19 cellular contexts compared by ENCODE assay signal in genomic region chr3:3180421-3180820, GRCh38. TPM values are rescaled to one million over a fixed set of nuclear protein-coding genes. Genes with fewer than 3 reads are reported as not detected.
DNase-seq lines count a peak whose midpoint lies in the region; ATAC-seq, FAIRE-seq and TF ChIP-seq lines count a peak whose summit lies in the region.
"Had no signal": no experiment of that assay in that cellular context is flagged by ENCODE, and none has a peak within 500 bp of the region (broad histone marks: within the 10 kb centered on the region; RNA-seq: fewer than 3 reads in every experiment).

No MANE protein-coding gene starts in this region.

- CTCF ChIA-PET in CD4-positive, alpha-beta T cell (lab: Charles Lee): no interaction called here
- CTCF ChIA-PET in K562 (lab: Yijun Ruan, JAX; ENCODE audit: low intra/inter-chr PET ratio): no interaction called here

- BruUV-seq in K562 (replicated peaks; lab: Mats Ljungman, UMichigan): no TSS peak

- H3K9ac ChIP-seq in KMS-11: no peak overlapping the region
- no peak overlapping the region for H3K9ac ChIP-seq in K562 (ENCODE audit: insufficient read depth in 1 of 2, low read depth in 2 of 2, low read length in 2 of 2)

- H3K4me1 ChIP-seq in KMS-11 (ENCODE audit: low read depth, poor library complexity, severe bottlenecking) (peaks cover 9% of the 10 kb centered on the region), K562 (replicated peaks in 1 of 2; ENCODE audit: control insufficient read depth in 2 of 2, insufficient read depth in 2 of 2, low read length in 2 of 2) (peaks cover 4 to 18% of the 10 kb centered on the region in 2 experiments; a peak in 3 of 5 replicates), osteoblast (ENCODE audit: insufficient read depth, low read length) (peaks cover 23% of the 10 kb centered on the region)

- intact Hi-C loops in CD4-positive, alpha-beta T cell (cut with DNase I, micrococcal nuclease): no loop called here
- intact Hi-C loops in K562 (cut with micrococcal nuclease): no loop called here

- no peak for ATAC-seq in CD4-positive, alpha-beta T cell (ENCODE audit: poor library complexity)
- ATAC-seq in K562: no peak
- no peak for ATAC-seq in GM19463 (IDR thresholded peaks at IDR 0.05; ENCODE audit: unreplicated experiment)

- POLR2A ChIA-PET in CD4-positive, alpha-beta T cell (lab: Charles Lee): interaction anchor here (2.2 kb wide), 1 partner anchor 9 kb away, joined by 9 read pairs; no protein-coding TSS in a partner anchor
- POLR2A ChIA-PET in K562 (lab: Yijun Ruan, JAX): no interaction called here

- H4K20me1 ChIP-seq in KMS-11 (ENCODE audit: insufficient read depth) (no peaks in the 10 kb centered on the region), K562 (replicated peaks; ENCODE audit: control insufficient read depth, insufficient read depth, low read length) (no peaks in the 10 kb centered on the region; the same call in 1 of the 2 replicates), osteoblast (ENCODE audit: insufficient read depth, low read length) (peaks cover 16% of the 10 kb centered on the region)

- H3K4me3 ChIP-seq in KMS-11 (IDR thresholded peaks at IDR 0.05; ENCODE audit: insufficient read depth, low read depth, low read length) (no peak overlapping the region), K562 (no peak overlapping the region), osteoblast (ENCODE audit: insufficient read depth, low read length) (no peak overlapping the region)

- peaks cover 36% of the 10 kb centered on the region for H3K4me1 Mint-ChIP-seq in CD4-positive, alpha-beta T cell (ENCODE audit: low read depth)

- no peak overlapping the region for H3K27ac ChIP-seq in CD4-positive, alpha-beta T cell (ENCODE audit: low read depth, low read length)
- H3K27ac ChIP-seq in KMS-11 (no peak overlapping the region), K562 (ENCODE audit: extremely low read depth, low read depth, low read length) (no peak overlapping the region), osteoblast (ENCODE audit: low read depth, low read length) (no peak overlapping the region)
- H3K27ac ChIP-seq: ovary had no signal

- no peak for FAIRE-seq in K562 (lab: Jason Lieb, UNC)
- FAIRE-seq: bronchial epithelial cell, D721Med, G401.6 had no signal

- no peaks in the 10 kb centered on the region for H3K9me1 ChIP-seq in K562 (ENCODE audit: control insufficient read depth, insufficient read depth, low read length)

- no peak for DNase-seq in CD4-positive, alpha-beta T cell
- DNase-seq in K562 (ENCODE audit: extremely low read depth in 1 of 4, low spot score in 3 of 4) (no peak), osteoblast (ENCODE audit: insufficient read length, low spot score, missing footprints) (peak; percentile 69), inferior parietal cortex (ENCODE audit: extremely low spot score) (no peak), dermis blood vessel endothelial cell (no peak)
- DNase-seq: activated CD8-positive, alpha-beta T cell treated with anti-CD3 and anti-CD28 coated beads for 36 hours; activated naive CD8-positive, alpha-beta T cell treated with anti-CD3 and anti-CD28 coated beads, Interleukin-2, amount 50 U/mL, for 24 hours; activated T-cell treated with anti-CD3 and anti-CD28 coated beads, Interleukin-2, amount 50 U/mL, for 4 hours; NCI-H345; NK-92 treated with Interleukin-12 subunit alpha and Interleukin-12 subunit beta, amount 100 ng/mL, for 24 hours; ovary; sigmoid colon; stimulated activated CD4-positive, alpha-beta T cell treated with anti-CD3 and anti-CD28 coated beads, Interleukin-4, amount 100 ng/mL, for 1 hour had no signal

- peak overlapping the region; percentile 65 for H3K4me3 Mint-ChIP-seq in CD4-positive, alpha-beta T cell

- H3K4me2 ChIP-seq in KMS-11 (no peak overlapping the region), K562 (ENCODE audit: insufficient read depth, low read length) (no peak overlapping the region; the same call in 1 of the 2 replicates), osteoblast (ENCODE audit: insufficient read depth, low read length) (peak overlapping the region; percentile 93)

- TF ChIP-seq CTCF in CD4-positive, alpha-beta T cell (IDR thresholded peaks at IDR 0.05): no peak
- TF ChIP-seq CTCF in KMS-11 (conservative IDR thresholded peaks at IDR 0.05; ENCODE audit: low read depth, low read length): no peak
- no peak for TF ChIP-seq CTCF in K562 (IDR thresholded peaks at IDR 0.05 in 2 of 3, conservative IDR thresholded peaks at IDR 0.05 in 1 of 3; ENCODE audit: insufficient read depth in 2 of 3, low read depth in 1 of 3, low read length in 3 of 3)
- no peak for TF ChIP-seq CTCF in osteoblast (IDR thresholded peaks at IDR 0.05; ENCODE audit: extremely low read depth, low read depth, low read length)

- no peaks in the 10 kb centered on the region for H3K9me3 ChIP-seq in CD4-positive, alpha-beta T cell (ENCODE audit: control insufficient read depth, low read length)
- H3K9me3 ChIP-seq in K562 (replicated peaks; ENCODE audit: control insufficient read depth, insufficient read depth, low read depth, low read length): no peaks in the 10 kb centered on the region
- no peaks in the 10 kb centered on the region for H3K9me3 ChIP-seq in osteoblast (ENCODE audit: low read depth, low read length)
- H3K9me3 ChIP-seq: ovary, sigmoid colon had no signal

- H3K27ac Mint-ChIP-seq in CD4-positive, alpha-beta T cell: peak overlapping the region; percentile 92
- H3K27ac Mint-ChIP-seq: activated naive CD8-positive, alpha-beta T cell treated with anti-CD3 and anti-CD28 coated beads, Interleukin-2, amount 50 U/mL, for 24 hours had no signal

- H3K27me3 Mint-ChIP-seq in CD4-positive, alpha-beta T cell: no peaks in the 10 kb centered on the region
- H3K27me3 Mint-ChIP-seq: activated CD8-positive, alpha-beta T cell treated with anti-CD3 and anti-CD28 coated beads for 36 hours; activated naive CD8-positive, alpha-beta T cell treated with anti-CD3 and anti-CD28 coated beads, Interleukin-2, amount 50 U/mL, for 24 hours had no signal

- WGBS in K562 (ENCODE audit: insufficient coverage, low coverage, missing lambda C conversion rate): 51% methylated on average over 7 of the region's 7 CpGs

- no peak for TF ChIP-seq EP300 in K562 (IDR thresholded peaks at IDR 0.05; ENCODE audit: low read length)

- TF ChIP-seq POLR2A in K562 (conservative IDR thresholded peaks at IDR 0.05): no peak

- H3K79me2 ChIP-seq in KMS-11 (ENCODE audit: insufficient read depth, low read depth): peaks cover 22% of the 10 kb centered on the region; the same call in 1 of the 2 replicates
- H3K79me2 ChIP-seq in K562 (ENCODE audit: control insufficient read depth, insufficient read depth, low read length): peaks cover 40% of the 10 kb centered on the region
- H3K79me2 ChIP-seq in osteoblast (ENCODE audit: insufficient read depth, low read length): peaks cover 41% of the 10 kb centered on the region

- in situ Hi-C loops in K562 (cut with MboI): no loop called here

- H3K36me3 Mint-ChIP-seq in CD4-positive, alpha-beta T cell (ENCODE audit: low read depth): peaks cover 36% of the 10 kb centered on the region

- H2AFZ ChIP-seq in KMS-11 (ENCODE audit: low read depth): peak overlapping the region; percentile 75; the same call in 1 of the 2 replicates
- peak overlapping the region; percentile 99 for H2AFZ ChIP-seq in K562 (ENCODE audit: low read depth, low read length)
- peak overlapping the region; percentile 97 for H2AFZ ChIP-seq in osteoblast (ENCODE audit: low read length)

- H3K36me3 ChIP-seq in KMS-11 (ENCODE audit: insufficient read depth) (no peaks in the 10 kb centered on the region), K562 (ENCODE audit: control insufficient read depth, insufficient read depth, low read length) (peaks cover 6% of the 10 kb centered on the region; the same call in 1 of the 3 replicates), osteoblast (ENCODE audit: insufficient read depth, low read length) (no peaks in the 10 kb centered on the region)
- H3K36me3 ChIP-seq: ovary, sigmoid colon had no signal

- no peak for TF ChIP-seq RAD21 in K562 (CRISPR knock-in tag; conservative IDR thresholded peaks at IDR 0.05 in 1 of 2, IDR thresholded peaks at IDR 0.05 in 1 of 2)

- H3K9me3 Mint-ChIP-seq in CD4-positive, alpha-beta T cell: no peaks in the 10 kb centered on the region
- H3K9me3 Mint-ChIP-seq: activated CD8-positive, alpha-beta T cell treated with anti-CD3 and anti-CD28 coated beads for 36 hours; activated naive CD8-positive, alpha-beta T cell treated with anti-CD3 and anti-CD28 coated beads, Interleukin-2, amount 50 U/mL, for 24 hours; activated T-cell treated with anti-CD3 and anti-CD28 coated beads, Interleukin-2, amount 50 U/mL, for 4 hours; dendritic cell treated with granulocyte-macrophage colony-stimulating factor and Interleukin-4, amounts not matched to agents 40 ng/mL and 50 ng/mL, for 4 days had no signal

- H3K27me3 ChIP-seq in CD4-positive, alpha-beta T cell (ENCODE audit: control insufficient read depth, insufficient read depth, low read length): no peaks in the 10 kb centered on the region
- H3K27me3 ChIP-seq in KMS-11 (ENCODE audit: insufficient read depth, low read depth): no peaks in the 10 kb centered on the region
- H3K27me3 ChIP-seq in K562 (ENCODE audit: control insufficient read depth in 2 of 2, insufficient read depth in 2 of 2, low read length in 2 of 2): no peaks in the 10 kb centered on the region; a peak in 1 of 5 replicates
- H3K27me3 ChIP-seq in osteoblast (ENCODE audit: insufficient read depth, low read length): no peaks in the 10 kb centered on the region
- H3K27me3 ChIP-seq: ovary, sigmoid colon had no signal

RNA-seq across cellular contexts. Expression of gene CRBN, which starts 0.9 kb away (rescaled TPM):
- total RNA-seq in CD4-positive, alpha-beta T cell: 100 to 1,000 TPM; 144 to 148 TPM
- 48.7 and 125 TPM in 2 replicates for total RNA-seq in K562 (2011; cell fraction: chromatin; rRNA removed; ENCODE audit: low replicate concordance)
- 26.8 and 34.5 TPM in 2 replicates for total RNA-seq in K562 (2011; cell fraction: nucleolus; rRNA removed)
- 43.4 and 64.5 TPM in 2 replicates for total RNA-seq in K562 (2011; cell fraction: nucleoplasm; rRNA removed)
- 32.0 and 40.8 TPM in 2 replicates for total RNA-seq in K562 (2014; rRNA removed)
- 73.4 and 88.6 TPM in 2 replicates for total RNA-seq in K562 (2014; rRNA removed; fragmentation: Illumina TruSeq; extraction: Trizol)
- 46.5 and 57.4 TPM in 2 replicates for total RNA-seq in K562 (2015; rRNA removed; fragmentation: Illumina TruSeq; extraction: Trizol)
- total RNA-seq in K562 (2021): 44.5 and 47.9 TPM in 2 replicates
- polyA plus RNA-seq in K562 (2011; rRNA removed): 67.7 and 84.0 TPM in 2 replicates
- polyA plus RNA-seq in K562 (2011; cell fraction: cytosol; rRNA removed): 18.6 and 37.9 TPM in 2 replicates
- 36.1 and 58.0 TPM in 2 replicates for polyA plus RNA-seq in K562 (2011; cell fraction: nucleus; rRNA removed)
- polyA plus RNA-seq in K562 (2012): 39.7 and 46.8 TPM in 2 replicates
- 44.2 and 48.3 TPM in 2 replicates for polyA plus RNA-seq in K562 (2014; fragmentation: Illumina TruSeq; extraction: Trizol)
- 100 to 1,000 TPM; 271 to 331 TPM for polyA plus RNA-seq in K562 (2014; fragmentation: Nextera tagmentation; extraction: Ambion mirVana)
- polyA plus RNA-seq in K562 (2014; rRNA removed): 47.1 and 54.1 TPM in 2 replicates
- polyA minus RNA-seq in K562 (2011; rRNA and poly(A)+ RNA removed): 92.3 and 99.7 TPM in 2 replicates
- polyA minus RNA-seq in K562 (2011; cell fraction: cytosol; rRNA and poly(A)+ RNA removed): 27.1 and 49.5 TPM in 2 replicates
- polyA minus RNA-seq in K562 (2011; cell fraction: nucleus; rRNA and poly(A)+ RNA removed): 64.0 and 118 TPM in 2 replicates
- 62.5 and 76.0 TPM in 2 replicates for total RNA-seq in osteoblast
- 127 and 245 TPM in 2 replicates for total RNA-seq in dermis blood vessel endothelial cell

RNA-seq across cellular contexts. Expression of gene TRNT1, which starts 53.7 kb away (rescaled TPM):
- total RNA-seq in CD4-positive, alpha-beta T cell: 10 to 100 TPM; 25.8 to 30.7 TPM
- total RNA-seq in K562 (2011; cell fraction: chromatin; rRNA removed; ENCODE audit: low replicate concordance): 87.5 and 204 TPM in 2 replicates
- 66.0 and 72.5 TPM in 2 replicates for total RNA-seq in K562 (2011; cell fraction: nucleolus; rRNA removed)
- total RNA-seq in K562 (2011; cell fraction: nucleoplasm; rRNA removed): 99.0 and 133 TPM in 2 replicates
- 51.9 and 56.7 TPM in 2 replicates for total RNA-seq in K562 (2014; rRNA removed)
- 47.2 and 52.8 TPM in 2 replicates for total RNA-seq in K562 (2014; rRNA removed; fragmentation: Illumina TruSeq; extraction: Trizol)
- 45.5 and 47.4 TPM in 2 replicates for total RNA-seq in K562 (2015; rRNA removed; fragmentation: Illumina TruSeq; extraction: Trizol)
- 41.1 and 45.2 TPM in 2 replicates for total RNA-seq in K562 (2021)
- 30.0 and 38.1 TPM in 2 replicates for polyA plus RNA-seq in K562 (2011; rRNA removed)
- 5.8 and 8.1 TPM in 2 replicates for polyA plus RNA-seq in K562 (2011; cell fraction: cytosol; rRNA removed)
- polyA plus RNA-seq in K562 (2011; cell fraction: nucleus; rRNA removed): 47.1 and 48.8 TPM in 2 replicates
- polyA plus RNA-seq in K562 (2012): 24.9 and 33.0 TPM in 2 replicates
- 33.3 and 39.8 TPM in 2 replicates for polyA plus RNA-seq in K562 (2014; fragmentation: Illumina TruSeq; extraction: Trizol)
- polyA plus RNA-seq in K562 (2014; fragmentation: Nextera tagmentation; extraction: Ambion mirVana): 10 to 100 TPM; 58.1 to 58.2 TPM
- polyA plus RNA-seq in K562 (2014; rRNA removed): 49.3 and 53.6 TPM in 2 replicates
- 51.5 and 52.6 TPM in 2 replicates for polyA minus RNA-seq in K562 (2011; rRNA and poly(A)+ RNA removed)
- polyA minus RNA-seq in K562 (2011; cell fraction: cytosol; rRNA and poly(A)+ RNA removed): 10.5 and 18.2 TPM in 2 replicates
- polyA minus RNA-seq in K562 (2011; cell fraction: nucleus; rRNA and poly(A)+ RNA removed): 67.2 and 68.6 TPM in 2 replicates
- total RNA-seq in osteoblast: 22.4 and 25.0 TPM in 2 replicates
- 27.6 and 29.1 TPM in 2 replicates for total RNA-seq in dermis blood vessel endothelial cell
